ENCODE assay signal across 19 cellular contexts in genomic region chr3:197593046-197593380, GRCh38. TPM values are rescaled to one million over a fixed set of nuclear protein-coding genes. Genes with fewer than 3 reads are reported as not detected.
DNase-seq lines count a peak whose midpoint lies in the region; ATAC-seq and TF ChIP-seq lines count a peak whose summit lies in the region.
"Had no signal": no experiment of that assay in that cellular context is flagged by ENCODE, and none has a peak within 500 bp of the region (broad histone marks: within the 10 kb centered on the region; RNA-seq: fewer than 3 reads in every experiment).

No MANE protein-coding gene starts in this region.

- H4K8ac ChIP-seq in trophoblast cell (ENCODE audit: low read depth, low read length), result no peak overlapping the region

- no peaks in the 10 kb centered on the region for H3K9me3 Mint-ChIP-seq in activated CD8-positive, alpha-beta memory T cell treated with anti-CD3 and anti-CD28 coated beads, Interleukin-2, amount 10 ng/mL, durations not matched to agents 7 days and 5 days (ENCODE audit: low read depth)
- H3K9me3 Mint-ChIP-seq in activated T-helper 1 cell treated with anti-CD3 and anti-CD28 coated beads, Interleukin-12 subunit alpha, Interleukin-12 subunit beta, Interleukin-2, Interleukin-4 antibody, amounts not matched to agents 30 ng/mL and 10 ng/mL and 1 ng/mL, durations not matched to agents 14 hours and 24 hours and 36 hours, result no peaks in the 10 kb centered on the region
- no peaks in the 10 kb centered on the region for H3K9me3 Mint-ChIP-seq in osteocyte (ENCODE audit: unreplicated experiment)
- H3K9me3 Mint-ChIP-seq: central memory CD8-positive, alpha-beta T cell had no signal

- H4K20me1 ChIP-seq in DND-41 (ENCODE audit: insufficient read depth, low read length), result no peaks in the 10 kb centered on the region

- H3K9ac ChIP-seq in DND-41 (ENCODE audit: low read depth, low read length) (no peak overlapping the region), trophoblast cell (ENCODE audit: low read length) (no peak overlapping the region)

- peaks cover 11% of the 10 kb centered on the region for H3K27me3 Mint-ChIP-seq in activated CD8-positive, alpha-beta memory T cell treated with anti-CD3 and anti-CD28 coated beads, Interleukin-2, amount 10 ng/mL, durations not matched to agents 7 days and 5 days
- H3K27me3 Mint-ChIP-seq in activated T-helper 1 cell treated with anti-CD3 and anti-CD28 coated beads, Interleukin-12 subunit alpha, Interleukin-12 subunit beta, Interleukin-2, Interleukin-4 antibody, amounts not matched to agents 30 ng/mL and 10 ng/mL and 1 ng/mL, durations not matched to agents 14 hours and 24 hours and 36 hours (ENCODE audit: insufficient read depth), result peaks cover 4% of the 10 kb centered on the region
- H3K27me3 Mint-ChIP-seq in osteocyte (ENCODE audit: unreplicated experiment), result no peaks in the 10 kb centered on the region

- H3K9me3 ChIP-seq in DND-41 (ENCODE audit: insufficient read depth, low read length, severe bottlenecking) (no peaks in the 10 kb centered on the region), trophoblast cell (ENCODE audit: insufficient read depth, low read depth, low read length) (no peaks in the 10 kb centered on the region)

- H3K4me3 Mint-ChIP-seq in activated CD8-positive, alpha-beta memory T cell treated with anti-CD3 and anti-CD28 coated beads, Interleukin-2, amount 10 ng/mL, durations not matched to agents 7 days and 5 days, result no peak overlapping the region
- no peak overlapping the region for H3K4me3 Mint-ChIP-seq in activated T-helper 1 cell treated with anti-CD3 and anti-CD28 coated beads, Interleukin-12 subunit alpha, Interleukin-12 subunit beta, Interleukin-2, Interleukin-4 antibody, amounts not matched to agents 30 ng/mL and 10 ng/mL and 1 ng/mL, durations not matched to agents 14 hours and 24 hours and 36 hours
- H3K4me3 Mint-ChIP-seq in osteocyte (ENCODE audit: unreplicated experiment), result no peak overlapping the region
- H3K4me3 Mint-ChIP-seq: central memory CD8-positive, alpha-beta T cell had no signal

- H3K4me1 ChIP-seq in DND-41 (ENCODE audit: insufficient read depth, low read length) (peaks cover 12% of the 10 kb centered on the region), trophoblast cell (ENCODE audit: control insufficient read depth in 1 of 2, insufficient read depth in 2 of 2, low read length in 2 of 2) (no peaks in the 10 kb centered on the region)

- no peak overlapping the region for H3K23ac ChIP-seq in trophoblast cell (ENCODE audit: low read length)

- H3K18ac ChIP-seq in trophoblast cell (ENCODE audit: low read length), result no peak overlapping the region

- H3K4me3 ChIP-seq in DND-41 (ENCODE audit: low read depth in 1 of 2, low read length in 2 of 2) (no peak overlapping the region), trophoblast cell (ENCODE audit: low read depth, low read length) (no peak overlapping the region)

- no peak overlapping the region for H2BK5ac ChIP-seq in trophoblast cell (ENCODE audit: low read depth, low read length, poor library complexity)

- H3K27me3 ChIP-seq in DND-41 (ENCODE audit: insufficient read depth, low read length, poor library complexity), result no peaks in the 10 kb centered on the region
- H3K27me3 ChIP-seq in trophoblast cell (ENCODE audit: insufficient read depth, low read length), result no peaks in the 10 kb centered on the region

- H3K14ac ChIP-seq in trophoblast cell (ENCODE audit: low read length), result no peak overlapping the region

- H3K4me1 Mint-ChIP-seq in activated CD8-positive, alpha-beta memory T cell treated with anti-CD3 and anti-CD28 coated beads, Interleukin-2, amount 10 ng/mL, durations not matched to agents 7 days and 5 days, result peaks cover 18% of the 10 kb centered on the region
- H3K4me1 Mint-ChIP-seq in activated T-helper 1 cell treated with anti-CD3 and anti-CD28 coated beads, Interleukin-12 subunit alpha, Interleukin-12 subunit beta, Interleukin-2, Interleukin-4 antibody, amounts not matched to agents 30 ng/mL and 10 ng/mL and 1 ng/mL, durations not matched to agents 14 hours and 24 hours and 36 hours (ENCODE audit: low read depth), result peaks cover 40% of the 10 kb centered on the region
- no peaks in the 10 kb centered on the region for H3K4me1 Mint-ChIP-seq in osteocyte (ENCODE audit: unreplicated experiment)

- H2AFZ ChIP-seq in DND-41 (ENCODE audit: low read depth, low read length), result no peak overlapping the region
- H2AFZ ChIP-seq in trophoblast cell (ENCODE audit: insufficient read depth, low read length, poor library complexity), result no peak overlapping the region

- ATAC-seq in activated CD8-positive, alpha-beta memory T cell treated with anti-CD3 and anti-CD28 coated beads, Interleukin-2, amount 10 ng/mL, durations not matched to agents 7 days and 5 days, result no peak
- peak; percentile 22; the same call in 1 of the 3 replicates for ATAC-seq in DND-41 (ENCODE audit: insufficient read depth, low read depth)
- ATAC-seq: HCT116, left lobe of liver had no signal

- no peak overlapping the region for H3K4ac ChIP-seq in trophoblast cell (ENCODE audit: low read depth, low read length)

- no peak overlapping the region for H4K12ac ChIP-seq in trophoblast cell (ENCODE audit: low read depth, low read length)

- WGBS in trophoblast cell (ENCODE audit: extremely low coverage, insufficient coverage, insufficient read length), result no CpG with 5 or more reads among the region's 9 CpGs

- peaks cover 1% of the 10 kb centered on the region for H3K36me3 Mint-ChIP-seq in activated CD8-positive, alpha-beta memory T cell treated with anti-CD3 and anti-CD28 coated beads, Interleukin-2, amount 10 ng/mL, durations not matched to agents 7 days and 5 days
- peaks cover 3% of the 10 kb centered on the region for H3K36me3 Mint-ChIP-seq in activated T-helper 1 cell treated with anti-CD3 and anti-CD28 coated beads, Interleukin-12 subunit alpha, Interleukin-12 subunit beta, Interleukin-2, Interleukin-4 antibody, amounts not matched to agents 30 ng/mL and 10 ng/mL and 1 ng/mL, durations not matched to agents 14 hours and 24 hours and 36 hours (ENCODE audit: low read depth)
- no peaks in the 10 kb centered on the region for H3K36me3 Mint-ChIP-seq in osteocyte (ENCODE audit: unreplicated experiment)

- H3K79me1 ChIP-seq in trophoblast cell (ENCODE audit: low read length), result no peaks in the 10 kb centered on the region

- H2AK5ac ChIP-seq in trophoblast cell (ENCODE audit: low read length), result no peak overlapping the region

- no peaks in the 10 kb centered on the region for H3K79me2 ChIP-seq in DND-41 (ENCODE audit: insufficient read depth, low read length)
- H3K79me2 ChIP-seq in trophoblast cell (ENCODE audit: control insufficient read depth, insufficient read depth, low read length, poor library complexity), result no peaks in the 10 kb centered on the region

- CTCF ChIA-PET in activated CD8-positive, alpha-beta memory T cell treated with anti-CD3 and anti-CD28 coated beads, Interleukin-2, amount 10 ng/mL, durations not matched to agents 7 days and 5 days (lab: Charles Lee), result no interaction called here

- H3K27ac ChIP-seq in DND-41 (ENCODE audit: low read length), result no peak overlapping the region
- no peak overlapping the region for H3K27ac ChIP-seq in trophoblast cell (ENCODE audit: low read depth, low read length)
- H3K27ac ChIP-seq: VCaP had no signal

- DNase-seq in activated CD8-positive, alpha-beta memory T cell treated with anti-CD3 and anti-CD28 coated beads, Interleukin-2, amount 10 ng/mL, durations not matched to agents 7 days and 5 days, result no peak
- DNase-seq in activated CD8-positive, alpha-beta memory T cell treated with anti-CD3 and anti-CD28 coated beads for 24 hours, result no peak
- no peak for DNase-seq in DND-41
- no peak for DNase-seq in activated T-helper 1 cell treated with anti-CD3 and anti-CD28 coated beads, Interleukin-12 subunit alpha, Interleukin-12 subunit beta, Interleukin-2, Interleukin-4 antibody, amounts not matched to agents 30 ng/mL and 10 ng/mL and 1 ng/mL, durations not matched to agents 14 hours and 24 hours and 36 hours (ENCODE audit: low spot score)
- peak; percentile 71 for DNase-seq in osteocyte (ENCODE audit: extremely low spot score, unreplicated experiment)
- no peak for DNase-seq in occipital lobe (lab: John Stamatoyannopoulos, UW)
- DNase-seq in trophoblast cell, result no peak
- DNase-seq in stimulated activated naive CD4-positive, alpha-beta T cell treated with Interleukin-2 at 50 U/mL for 16 hours (lab: John Stamatoyannopoulos, UW), result no peak
- DNase-seq: activated effector memory CD4-positive, alpha-beta T cell treated with anti-CD3 and anti-CD28 coated beads, Interleukin-2, amount 50 U/mL, for 16 hours; DMS79; foreskin fibroblast; Karpas-422; NCI-H187 treated with DMSO at 0.1 percent for 48 hours; NCI-H774; SHP77 treated with DMSO at 0.1 percent for 48 hours had no signal

- H2BK120ac ChIP-seq in trophoblast cell (ENCODE audit: insufficient read depth, low read length, poor library complexity), result no peak overlapping the region

- no peak overlapping the region for H4K91ac ChIP-seq in trophoblast cell (ENCODE audit: low read depth, low read length)

- peak overlapping the region; percentile 20 for H3K27ac Mint-ChIP-seq in activated CD8-positive, alpha-beta memory T cell treated with anti-CD3 and anti-CD28 coated beads, Interleukin-2, amount 10 ng/mL, durations not matched to agents 7 days and 5 days
- peak overlapping the region; percentile 87 for H3K27ac Mint-ChIP-seq in activated T-helper 1 cell treated with anti-CD3 and anti-CD28 coated beads, Interleukin-12 subunit alpha, Interleukin-12 subunit beta, Interleukin-2, Interleukin-4 antibody, amounts not matched to agents 30 ng/mL and 10 ng/mL and 1 ng/mL, durations not matched to agents 14 hours and 24 hours and 36 hours
- no peak overlapping the region for H3K27ac Mint-ChIP-seq in osteocyte (ENCODE audit: unreplicated experiment)

- intact Hi-C loops in activated T-helper 1 cell treated with anti-CD3 and anti-CD28 coated beads, Interleukin-12 subunit alpha, Interleukin-12 subunit beta, Interleukin-2, Interleukin-4 antibody, amounts not matched to agents 30 ng/mL and 10 ng/mL and 1 ng/mL, durations not matched to agents 14 hours and 24 hours and 36 hours (cut with micrococcal nuclease), result no loop called here

- H3K4me2 ChIP-seq in DND-41 (ENCODE audit: insufficient read depth, low read length) (no peak overlapping the region), trophoblast cell (ENCODE audit: low read length) (no peak overlapping the region)

- no peaks in the 10 kb centered on the region for H3K36me3 ChIP-seq in DND-41 (ENCODE audit: insufficient read depth, low read length)
- no peaks in the 10 kb centered on the region for H3K36me3 ChIP-seq in trophoblast cell (ENCODE audit: control insufficient read depth in 1 of 2, insufficient read depth in 2 of 2, low read length in 2 of 2)

- TF ChIP-seq CTCF in DND-41 (IDR thresholded peaks at IDR 0.05; ENCODE audit: borderline replicate concordance, extremely low read depth, low read length, poor library complexity, severe bottlenecking) (no peak), osteocyte (IDR thresholded peaks at IDR 0.05) (no peak)

- H2BK12ac ChIP-seq in trophoblast cell (ENCODE audit: low read length), result no peak overlapping the region

RNA-seq across cellular contexts. Expression of gene BDH1, which starts 37.2 kb away (rescaled TPM):
- 10 to 100 TPM; 75.8 to 80.9 TPM for total RNA-seq in activated CD8-positive, alpha-beta memory T cell treated with anti-CD3 and anti-CD28 coated beads, Interleukin-2, amount 10 ng/mL, durations not matched to agents 7 days and 5 days
- total RNA-seq in activated T-helper 1 cell treated with anti-CD3 and anti-CD28 coated beads, Interleukin-12 subunit alpha, Interleukin-12 subunit beta, Interleukin-2, Interleukin-4 antibody, amounts not matched to agents 30 ng/mL and 10 ng/mL and 1 ng/mL, durations not matched to agents 14 hours and 24 hours and 36 hours, result 120 and 126 TPM in 2 replicates
- total RNA-seq in osteocyte (9.8 and 12.1 TPM in 2 replicates), occipital lobe (10.8 TPM)
- 3.1 and 3.6 TPM in 2 replicates for polyA plus RNA-seq in trophoblast cell (2013)
